8 cellular contexts compared by ENCODE assay signal in genomic region chr7:43868681-43869017, GRCh38. TPM values are rescaled to one million over a fixed set of nuclear protein-coding genes. Genes with fewer than 3 reads are reported as not detected.
DNase-seq lines count a peak whose midpoint lies in the region; ATAC-seq, FAIRE-seq and TF ChIP-seq lines count a peak whose summit lies in the region.

No MANE protein-coding gene starts in this region.

- no peak for TF ChIP-seq POLR2A in A549 (IDR thresholded peaks at IDR 0.05; ENCODE audit: low read length)
- TF ChIP-seq POLR2A in stomach (IDR thresholded peaks at IDR 0.05) = no peak

- peak overlapping the region; percentile 88 for H3K27ac Mint-ChIP-seq in GM23338
- peak overlapping the region; percentile 87 for H3K27ac Mint-ChIP-seq in activated CD8-positive, alpha-beta T cell treated with anti-CD3 and anti-CD28 coated beads for 36 hours

- no peak for TF ChIP-seq CTCF in A549 (IDR thresholded peaks at IDR 0.05)
- no peak for TF ChIP-seq CTCF in GM23338 (conservative IDR thresholded peaks at IDR 0.05; ENCODE audit: low read depth in 2 of 2)
- TF ChIP-seq CTCF in activated CD8-positive, alpha-beta T cell treated with anti-CD3 and anti-CD28 coated beads for 36 hours (IDR thresholded peaks at IDR 0.05) = no peak
- no peak for TF ChIP-seq CTCF in stomach (IDR thresholded peaks at IDR 0.05)
- TF ChIP-seq CTCF in GM10248 (IDR thresholded peaks at IDR 0.05; ENCODE audit: control extremely low read depth, extremely low read depth, low read depth, missing control alignments) = no peak

- H2AFZ ChIP-seq in GM23338 = peak overlapping the region; percentile 92

- TF ChIP-seq EP300 in A549 (IDR thresholded peaks at IDR 0.05) (no peak), stomach (IDR thresholded peaks at IDR 0.05) (no peak)

- H3K9me3 Mint-ChIP-seq in GM23338 = peaks cover 4% of the 10 kb centered on the region; the same call in 2 of the 3 replicates
- peaks cover 1% of the 10 kb centered on the region for H3K9me3 Mint-ChIP-seq in activated CD8-positive, alpha-beta T cell treated with anti-CD3 and anti-CD28 coated beads for 36 hours

- peak overlapping the region; percentile 85 to 99 for H3K27ac ChIP-seq in A549
- H3K27ac ChIP-seq in GM23338 (ENCODE audit: low read depth) = 0 out of 2 replicates have a peak overlapping the region, but pooled peaks have one; percentile 21
- H3K27ac ChIP-seq in iPS-18a (ENCODE audit: low read length) = no peak overlapping the region
- H3K27ac ChIP-seq in stomach = peak overlapping the region in 4 of 5 donors; percentile 87 to 90 (median 90)

- 3% methylated on average over 8 of the region's 9 CpGs for WGBS in A549 (ENCODE audit: missing lambda C conversion rate)
- 0 to 2% (median 1%) methylated on average over 9 of the region's 9 CpGs for WGBS in stomach, 5 donors

- H3K9me2 ChIP-seq in GM23338 (ENCODE audit: insufficient read depth) = 0 out of 2 replicates have a peak, but pooled peaks cover 3% of the 10 kb centered on the region

- H3K4me2 ChIP-seq in A549 = peak overlapping the region; percentile 94
- H3K4me2 ChIP-seq in GM23338 = peak overlapping the region; percentile 98

- FAIRE-seq in A549 (lab: Jason Lieb, UNC) = no peak

- H3K27me3 Mint-ChIP-seq in GM23338 (ENCODE audit: insufficient read depth, low read depth, poor library complexity) = peaks cover 8% of the 10 kb centered on the region
- H3K27me3 Mint-ChIP-seq in activated CD8-positive, alpha-beta T cell treated with anti-CD3 and anti-CD28 coated beads for 36 hours = no peaks in the 10 kb centered on the region

- peak overlapping the region; percentile 81 for H3K4me3 Mint-ChIP-seq in GM23338
- peak overlapping the region; percentile 81 for H3K4me3 Mint-ChIP-seq in activated CD8-positive, alpha-beta T cell treated with anti-CD3 and anti-CD28 coated beads for 36 hours

- intact Hi-C loops in activated CD8-positive, alpha-beta T cell treated with anti-CD3 and anti-CD28 coated beads for 36 hours (cut with micrococcal nuclease) = no loop called here
- intact Hi-C loops in stomach (cut with DNase I; ENCODE audit: low total_unique reads) = no loop called here

- H4K20me1 ChIP-seq in GM23338 (replicated peaks; ENCODE audit: insufficient read depth) = no peaks in the 10 kb centered on the region

- H3K27me3 ChIP-seq in GM23338 (ENCODE audit: insufficient read depth) (no peaks in the 10 kb centered on the region), iPS-18a (ENCODE audit: control insufficient read depth, insufficient read depth, low read length) (no peaks in the 10 kb centered on the region), stomach (no peaks in the 10 kb centered on the region)

- peak overlapping the region; percentile 75 for H3K4me3 ChIP-seq in A549
- peak overlapping the region; percentile 63 for H3K4me3 ChIP-seq in GM23338
- peak overlapping the region; percentile 88 for H3K4me3 ChIP-seq in iPS-18a (ENCODE audit: low read length)
- peak overlapping the region; percentile 88 to 99 (median 96) for H3K4me3 ChIP-seq in stomach

- H3K36me3 Mint-ChIP-seq in GM23338 (ENCODE audit: low read depth) = peaks cover 34% of the 10 kb centered on the region
- peaks cover 26% of the 10 kb centered on the region for H3K36me3 Mint-ChIP-seq in activated CD8-positive, alpha-beta T cell treated with anti-CD3 and anti-CD28 coated beads for 36 hours (ENCODE audit: low read depth)

- ATAC-seq in A549 (peak in 1 of 2 experiments; percentile 10; a peak in 2 of 6 replicates), GM23338 (peak; percentile 40)
- no peak for ATAC-seq in activated CD8-positive, alpha-beta T cell treated with anti-CD3 and anti-CD28 coated beads for 36 hours

- H3K36me3 ChIP-seq in GM23338 (ENCODE audit: insufficient read depth) (peaks cover 16% of the 10 kb centered on the region), iPS-18a (ENCODE audit: control insufficient read depth, low read depth, low read length) (peaks cover 11% of the 10 kb centered on the region), stomach (peaks cover 8 to 28% (median 25%) of the 10 kb centered on the region in 4 donors)

- H3K9me3 ChIP-seq in A549 (peaks cover 3% of the 10 kb centered on the region; the same call in 1 of the 3 replicates), iPS-18a (ENCODE audit: control insufficient read depth, low read depth, low read length) (no peaks in the 10 kb centered on the region), stomach (no peaks in the 10 kb centered on the region)

- H3F3A ChIP-seq in GM23338 (replicated peaks; ENCODE audit: low read depth) = peaks cover 2% of the 10 kb centered on the region; the same call in 1 of the 2 replicates

- peaks cover 33% of the 10 kb centered on the region for H3K4me1 Mint-ChIP-seq in GM23338
- H3K4me1 Mint-ChIP-seq in activated CD8-positive, alpha-beta T cell treated with anti-CD3 and anti-CD28 coated beads for 36 hours (ENCODE audit: low read depth) = peaks cover 22% of the 10 kb centered on the region

- POLR2A ChIA-PET in A549 (lab: Yijun Ruan, JAX) (interaction anchor here (0.6 to 1.5 kb wide), 4 partner anchors 58 to 944 kb away, joined by 4 to 13 read pairs (median 7); partner anchors contain the start of genes STK17A and UBE2D4), GM10248 (lab: Yijun Ruan, JAX) (no interaction called here)
- POLR2A ChIA-PET in activated CD8-positive, alpha-beta T cell treated with anti-CD3 and anti-CD28 coated beads for 36 hours (lab: Charles Lee) = interaction anchor here (0.8 to 1.9 kb wide), 4 partner anchors 11 to 139 kb away, joined by 4 to 8 read pairs (median 4); partner anchors contain the start of gene COA1

- DNase-seq in A549 (ENCODE audit: low read depth in 1 of 2, low spot score in 1 of 2) (no peak), GM23338 (ENCODE audit: low spot score) (no peak), stomach (no peak), GM10248 (ENCODE audit: extremely low spot score) (no peak), NCI-H510A (lab: John Stamatoyannopoulos, UW) (no peak), NCI-H2081 (lab: John Stamatoyannopoulos, UW) (no peak)
- no peak for DNase-seq in activated CD8-positive, alpha-beta T cell treated with anti-CD3 and anti-CD28 coated beads for 36 hours

- CTCF ChIA-PET in A549 (lab: Yijun Ruan, JAX) (interaction anchor here (0.7 to 2.2 kb wide), 4 partner anchors 11 to 31 kb away, joined by 3 to 6 read pairs (median 4); no protein-coding TSS in a partner anchor), GM10248 (lab: Yijun Ruan, JAX) (interaction anchor here (1.4 kb wide), 1 partner anchor 29 kb away, joined by 4 read pairs; no protein-coding TSS in a partner anchor)
- CTCF ChIA-PET in activated CD8-positive, alpha-beta T cell treated with anti-CD3 and anti-CD28 coated beads for 36 hours (lab: Charles Lee) = interaction anchor here (1.1 to 1.3 kb wide), 2 partner anchors 139 to 182 kb away, joined by 3 read pairs; no protein-coding TSS in a partner anchor

- no peak for TF ChIP-seq RAD21 in A549 (conservative IDR thresholded peaks at IDR 0.05 in 1 of 2, IDR thresholded peaks at IDR 0.05 in 1 of 2)

- peaks cover 11% of the 10 kb centered on the region for H3K79me2 ChIP-seq in GM23338 (replicated peaks; ENCODE audit: insufficient read depth)

- H3K4me1 ChIP-seq in A549 (peaks cover 24% of the 10 kb centered on the region), GM23338 (ENCODE audit: insufficient read depth) (peaks cover 23% of the 10 kb centered on the region), iPS-18a (ENCODE audit: control insufficient read depth, low read depth, low read length) (peaks cover 18% of the 10 kb centered on the region), stomach (peaks cover 8 to 42% (median 27%) of the 10 kb centered on the region in 4 donors)

- peak overlapping the region; percentile 62 for H3K9ac ChIP-seq in iPS-18a (ENCODE audit: low read length)

TF ChIP-seq in A549, 52 proteins besides CTCF, POLR2A, EP300 and RAD21 (continues in another document):
- TF ChIP-seq RFX5 (IDR thresholded peaks at IDR 0.05) = no peak
- no peak for TF ChIP-seq FOSB (CRISPR knock-in tag; IDR thresholded peaks at IDR 0.05)

TF ChIP-seq in GM23338, 12 proteins besides CTCF, POLR2A, EP300 and RAD21 (continues in another document):
- TF ChIP-seq STAT1 (IDR thresholded peaks at IDR 0.05; ENCODE audit: unreplicated experiment) = no peak

RNA-seq across cellular contexts. Expression of gene MRPS24, which starts 0.7 kb away (rescaled TPM):
- 170 and 217 TPM in 2 replicates for polyA plus RNA-seq in A549 (2011; rRNA removed)
- 443 and 463 TPM in 2 replicates for polyA plus RNA-seq in A549 (2012; cell fraction: cytosol; rRNA removed)
- 451 and 497 TPM in 2 replicates for polyA plus RNA-seq in A549 (2012; cell fraction: nucleus; rRNA removed)
- 219 to 232 TPM (median 226 TPM) in 3 replicates for polyA plus RNA-seq in A549 (2017; fragmentation: RNase III; extraction: RNeasy Plus Mini Kit Qiagen cat#74134 plus additional on column Dnase treatment)
- 97.7 and 105 TPM in 2 replicates for polyA minus RNA-seq in A549 (2011; rRNA and poly(A)+ RNA removed)
- total RNA-seq in GM23338 (2014; rRNA removed; shearing (Covaris generic)) = 82.9 and 91.2 TPM in 2 replicates
- 143 and 152 TPM in 2 replicates for polyA plus RNA-seq in GM23338 (2016; fragmentation: Nextera tagmentation; extraction: Ambion mirVana)
- 100 to 1,000 TPM; 127 to 130 TPM for total RNA-seq in activated CD8-positive, alpha-beta T cell treated with anti-CD3 and anti-CD28 coated beads for 36 hours
- total RNA-seq in stomach = 100 to 1,000 TPM in 2 of 5 donors, 10 to 100 TPM in 2, not detected in 1; 17.1 to 200 (median 126) TPM
- polyA plus RNA-seq in stomach = 100 to 1,000 TPM; 159 to 191 (median 167) TPM

RNA-seq across cellular contexts. Expression of gene URGCP, which starts 37.7 kb away (rescaled TPM):
- polyA plus RNA-seq in A549 (2011; rRNA removed) (20.2 and 26.8 TPM in 2 replicates), A549 (2017; fragmentation: RNase III; extraction: RNeasy Plus Mini Kit Qiagen cat#74134 plus additional on column Dnase treatment) (18.7 to 19.8 TPM (median 19.7 TPM) in 3 replicates), GM23338 (2016; fragmentation: Nextera tagmentation; extraction: Ambion mirVana) (6.6 and 7.2 TPM in 2 replicates), stomach (10 to 100 TPM; 10.8 to 14.9 (median 11.6) TPM)
- 13.1 and 16.3 TPM in 2 replicates for polyA plus RNA-seq in A549 (2012; cell fraction: cytosol; rRNA removed)
- polyA plus RNA-seq in A549 (2012; cell fraction: nucleus; rRNA removed) = 27.8 and 31.6 TPM in 2 replicates
- polyA minus RNA-seq in A549 (2011; rRNA and poly(A)+ RNA removed) = 22.1 and 35.4 TPM in 2 replicates
- total RNA-seq in GM23338 (2014; rRNA removed; shearing (Covaris generic)) = 13.2 and 14.7 TPM in 2 replicates
- 10 to 100 TPM; 18.8 to 19.4 TPM for total RNA-seq in activated CD8-positive, alpha-beta T cell treated with anti-CD3 and anti-CD28 coated beads for 36 hours
- total RNA-seq in stomach = 10 to 100 TPM; 20.1 to 47.3 (median 29.2) TPM

RNA-seq across cellular contexts. Expression of gene UBE2D4, which starts 57.6 kb away (rescaled TPM):
- 14.0 and 17.6 TPM in 2 replicates for polyA plus RNA-seq in A549 (2011; rRNA removed)
- polyA plus RNA-seq in A549 (2012; cell fraction: cytosol; rRNA removed) = 11.8 and 13.2 TPM in 2 replicates
- polyA plus RNA-seq in A549 (2012; cell fraction: nucleus; rRNA removed) = 6.1 and 7.5 TPM in 2 replicates
- polyA plus RNA-seq in A549 (2017; fragmentation: RNase III; extraction: RNeasy Plus Mini Kit Qiagen cat#74134 plus additional on column Dnase treatment) = 7.9 to 9.0 TPM (median 8.4 TPM) in 3 replicates
- 25.5 and 30.1 TPM in 2 replicates for polyA minus RNA-seq in A549 (2011; rRNA and poly(A)+ RNA removed)
- 6.1 and 8.4 TPM in 2 replicates for total RNA-seq in GM23338 (2014; rRNA removed; shearing (Covaris generic))
- polyA plus RNA-seq in GM23338 (2016; fragmentation: Nextera tagmentation; extraction: Ambion mirVana) = 5.8 and 6.1 TPM in 2 replicates
- total RNA-seq in activated CD8-positive, alpha-beta T cell treated with anti-CD3 and anti-CD28 coated beads for 36 hours = 10 to 100 TPM in 1 of 2 experiments, 1 to 10 TPM in 1; 8.8 to 10.2 TPM
- 10 to 100 TPM in 1 of 5 donors, 1 to 10 TPM in 2, under 1 TPM in 1, not detected in 1; 0.58 to 51.8 (median 6.0) TPM for total RNA-seq in stomach
- polyA plus RNA-seq in stomach = 10 to 100 TPM; 10.9 to 12.5 (median 12.1) TPM
